28 cellular contexts compared by ENCODE assay signal in genomic region chr17:29514792-29515191, GRCh38. TPM values are rescaled to one million over a fixed set of nuclear protein-coding genes. Genes with fewer than 3 reads are reported as not detected.
DNase-seq lines count a peak whose midpoint lies in the region; ATAC-seq, FAIRE-seq and TF ChIP-seq lines count a peak whose summit lies in the region.
"Had no signal": no experiment of that assay in that cellular context is flagged by ENCODE, and none has a peak within 500 bp of the region (broad histone marks: within the 10 kb centered on the region; RNA-seq: fewer than 3 reads in every experiment).

No MANE protein-coding gene starts in this region.

- TF ChIP-seq CTCF in IMR-90 (conservative IDR thresholded peaks at IDR 0.05; ENCODE audit: low read depth, low read length): no peak
- TF ChIP-seq CTCF in GM12878 (IDR thresholded peaks at IDR 0.05 in 2 of 3, conservative IDR thresholded peaks at IDR 0.05 in 1 of 3; ENCODE audit: control insufficient read depth in 2 of 3, extremely low read depth in 1 of 3, insufficient read depth in 1 of 3, low read depth in 3 of 3, low read length in 3 of 3): no peak
- TF ChIP-seq CTCF in fibroblast of villous mesenchyme (IDR thresholded peaks at IDR 0.05; ENCODE audit: insufficient read depth, low read depth, low read length): no peak
- no peak for TF ChIP-seq CTCF in MCF 10A (IDR thresholded peaks at IDR 0.05; ENCODE audit: unreplicated experiment)

- H3K9me3 Mint-ChIP-seq in MCF 10A (ENCODE audit: unreplicated experiment): no peaks in the 10 kb centered on the region
- H3K9me3 Mint-ChIP-seq: activated B cell treated with CpG ODN at 0.5 μM for 24 hours; CD4-positive, CD25-positive, alpha-beta regulatory T cell; naive B cell; T-cell had no signal

- H3K9me3 ChIP-seq in IMR-90 (ENCODE audit: control insufficient read depth, insufficient read depth, low read length): no peaks in the 10 kb centered on the region
- no peaks in the 10 kb centered on the region for H3K9me3 ChIP-seq in GM12878 (replicated peaks; ENCODE audit: control insufficient read depth, insufficient read depth, low read length)
- H3K9me3 ChIP-seq: HAP-1, thoracic aorta, uterus had no signal

- H4K8ac ChIP-seq in IMR-90 (ENCODE audit: low read depth in 2 of 2, low read length in 2 of 2): no peak overlapping the region

- H2BK5ac ChIP-seq in IMR-90 (ENCODE audit: low read depth, low read length, poor library complexity, severe bottlenecking): no peak overlapping the region

- no peak for FAIRE-seq in GM12878 (lab: Jason Lieb, UNC)
- FAIRE-seq: islet of Langerhans, RCC 7860 had no signal

- H2BK20ac ChIP-seq in IMR-90 (ENCODE audit: low read depth, low read length): no peak overlapping the region

- no peaks in the 10 kb centered on the region for H3K27me3 Mint-ChIP-seq in MCF 10A (ENCODE audit: insufficient read depth, unreplicated experiment)
- H3K27me3 Mint-ChIP-seq: activated B cell treated with CpG ODN at 0.5 μM for 24 hours; activated CD8-positive, alpha-beta memory T cell treated with anti-CD3 and anti-CD28 coated beads, Interleukin-2, amount 10 ng/mL, durations not matched to agents 7 days and 5 days; CD4-positive, CD25-positive, alpha-beta regulatory T cell; naive B cell; T-cell had no signal

- H3K23ac ChIP-seq in IMR-90 (ENCODE audit: low read depth, low read length): no peak overlapping the region

- intact Hi-C loops in IMR-90 (cut with micrococcal nuclease) (no loop called here), GM12878 (cut with micrococcal nuclease; ENCODE audit: unreplicated experiment) (loop anchor here (10.0 kb wide), 1 partner anchor 120 kb away; the partner anchor contains the start of gene TAOK1), MCF 10A (cut with micrococcal nuclease) (no loop called here)

- no peak overlapping the region for H2AK5ac ChIP-seq in IMR-90 (ENCODE audit: low read depth, low read length)

- H3K4me3 ChIP-seq in IMR-90 (ENCODE audit: insufficient read depth, low read depth, low read length) (no peak overlapping the region), GM12878 (no peak overlapping the region), fibroblast of villous mesenchyme (ENCODE audit: low read depth, low read length) (no peak overlapping the region)
- H3K4me3 ChIP-seq: HAP-1, thoracic aorta, uterus had no signal

- H3K4me1 ChIP-seq in IMR-90 (ENCODE audit: control insufficient read depth, insufficient read depth, low read length): peaks cover 2% of the 10 kb centered on the region
- H3K4me1 ChIP-seq in GM12878 (ENCODE audit: control insufficient read depth, insufficient read depth, low read length): no peaks in the 10 kb centered on the region
- H3K4me1 ChIP-seq: HAP-1, uterus had no signal

- whole genome bisulfite sequencing in IMR-90 (ENCODE audit: extremely low coverage in 2 of 2, insufficient read length in 1 of 2), 2 experiments: no CpG with 5 or more reads among the region's 2 CpGs
- WGBS in GM12878 (ENCODE audit: insufficient coverage, insufficient replicate concordance, low lambda C conversion rate, missing lambda C conversion rate): no CpG with 5 or more reads among the region's 2 CpGs

- no peak overlapping the region for H2BK15ac ChIP-seq in IMR-90 (ENCODE audit: low read depth, low read length)

- peaks cover 3 to 22% of the 10 kb centered on the region in 2 experiments for H3K79me1 ChIP-seq in IMR-90 (ENCODE audit: low read depth in 1 of 2, low read length in 2 of 2)

- H4K5ac ChIP-seq in IMR-90 (ENCODE audit: low read depth, low read length): no peak overlapping the region

- H3K79me2 ChIP-seq in GM12878 (ENCODE audit: control insufficient read depth, insufficient read depth, low read length): no peaks in the 10 kb centered on the region

- H4K20me1 ChIP-seq in IMR-90 (ENCODE audit: insufficient read depth, low read length): no peaks in the 10 kb centered on the region; the same call in none of the 2 replicates
- no peaks in the 10 kb centered on the region for H4K20me1 ChIP-seq in GM12878 (ENCODE audit: control insufficient read depth, insufficient read depth)

- H3K36me3 ChIP-seq in IMR-90 (ENCODE audit: control insufficient read depth, insufficient read depth, low read length) (peaks cover 48% of the 10 kb centered on the region), GM12878 (ENCODE audit: control insufficient read depth in 2 of 2, insufficient read depth in 2 of 2, low read length in 1 of 2) (peaks cover 4 to 19% of the 10 kb centered on the region in 2 experiments)
- H3K36me3 ChIP-seq: uterus had no signal

- no peak overlapping the region for H2BK120ac ChIP-seq in IMR-90 (ENCODE audit: low read depth, low read length)

- RAD21 ChIA-PET in GM12878 (lab: Charles Lee; ENCODE audit: unreplicated experiment): interaction anchor here (0.7 kb wide), 1 partner anchor 77 kb away, joined by 3 read pairs; no protein-coding TSS in a partner anchor

- no peak for TF ChIP-seq EP300 in GM12878 (IDR thresholded peaks at IDR 0.05; ENCODE audit: borderline replicate concordance in 1 of 2, control insufficient read depth in 1 of 2, low read depth in 2 of 2, low read length in 2 of 2)

- H3K14ac ChIP-seq in IMR-90 (replicated peaks; ENCODE audit: low read depth, low read length): no peak overlapping the region

- CTCF ChIA-PET in IMR-90 (lab: Yijun Ruan, JAX) (interaction anchor here (1.2 kb wide), 1 partner anchor 9 kb away, joined by 4 read pairs; no protein-coding TSS in a partner anchor), GM12878 (lab: Yijun Ruan, JAX) (interaction anchor here (0.6 to 1.4 kb wide), 4 partner anchors 22 to 968 kb away, joined by 3 to 6 read pairs (median 4); no protein-coding TSS in a partner anchor), MCF 10A (lab: Yijun Ruan, JAX) (interaction anchor here (0.5 to 1.5 kb wide), 4 partner anchors 30 to 145 kb away, joined by 3 to 11 read pairs (median 4); no protein-coding TSS in a partner anchor)

- H3K9ac ChIP-seq in IMR-90 (ENCODE audit: low read depth, low read length) (no peak overlapping the region), GM12878 (ENCODE audit: control insufficient read depth, insufficient read depth, low read length) (no peak overlapping the region)

- no peak overlapping the region for H3K4ac ChIP-seq in IMR-90 (ENCODE audit: low read depth, low read length)

- in situ Hi-C loops in IMR-90 (cut with MboI; ENCODE audit: low sequenced_read_pairs) (no loop called here), GM12878 (cut with MboI) (no loop called here)

- H3K56ac ChIP-seq in IMR-90 (ENCODE audit: extremely low read depth, insufficient read depth, low read length): no peak overlapping the region

- SMC1A ChIA-PET in GM12878 (lab: Charles Lee; ENCODE audit: uncharacterized antibody, unreplicated experiment): interaction anchor here (0.6 to 1.1 kb wide), 4 partner anchors 11 to 145 kb away, joined by 3 to 4 read pairs (median 3); no protein-coding TSS in a partner anchor

- no peak overlapping the region for H3K4me3 Mint-ChIP-seq in MCF 10A (ENCODE audit: unreplicated experiment)
- H3K4me3 Mint-ChIP-seq: activated B cell treated with CpG ODN at 0.5 μM for 24 hours; activated CD8-positive, alpha-beta memory T cell treated with anti-CD3 and anti-CD28 coated beads, Interleukin-2, amount 10 ng/mL, durations not matched to agents 7 days and 5 days; naive B cell; T-cell had no signal

- TF ChIP-seq POLR2A in IMR-90 (IDR thresholded peaks at IDR 0.05; ENCODE audit: low read depth, low read length) (no peak), GM12878 (IDR thresholded peaks at IDR 0.05; ENCODE audit: low read depth, low read length) (no peak)

- H3K36me3 Mint-ChIP-seq in MCF 10A (ENCODE audit: insufficient read depth, unreplicated experiment): peaks cover 89% of the 10 kb centered on the region

- peak; percentile 56 for DNase-seq in EH (ENCODE audit: low read depth)
- peak; percentile 43 for DNase-seq in IMR-90
- no peak for DNase-seq in GM12878 (ENCODE audit: low read depth, low spot score)
- DNase-seq in fibroblast of villous mesenchyme (ENCODE audit: low read depth): peak; percentile 10
- DNase-seq in MCF 10A (ENCODE audit: unreplicated experiment): no peak
- no peak for DNase-seq in DMS53 (lab: John Stamatoyannopoulos, UW)
- DNase-seq: activated B cell treated with CpG ODN at 0.5 μM for 24 hours; activated CD4-positive, alpha-beta T cell treated with anti-CD3 and anti-CD28 coated beads, Interleukin-2, amount 50 U/mL, for 1 hour; activated CD8-positive, alpha-beta memory T cell treated with anti-CD3 and anti-CD28 coated beads, Interleukin-2, amount 10 ng/mL, durations not matched to agents 7 days and 5 days; activated T-cell treated with anti-CD3 and anti-CD28 coated beads, Interleukin-2, amount 50 U/mL, for 48 hours; CD4-positive, CD25-positive, alpha-beta regulatory T cell; cortex of kidney; naive B cell; NCI-H1092 treated with DMSO at 0.1 percent for 48 hours; NCI-H187 treated with DMSO at 0.1 percent for 48 hours; NCI-H2227 treated with DMSO at 0.1 percent for 48 hours; NCI-H69; nucleus accumbens; SIG-M5; stimulated activated naive CD4-positive, alpha-beta T cell treated with Interleukin-2 at 50 U/mL for 16 hours; T-cell; uterus had no signal

- no peaks in the 10 kb centered on the region for H3K4me1 Mint-ChIP-seq in MCF 10A (ENCODE audit: insufficient read depth, unreplicated experiment)
- H3K4me1 Mint-ChIP-seq: activated B cell treated with CpG ODN at 0.5 μM for 24 hours; activated CD8-positive, alpha-beta memory T cell treated with anti-CD3 and anti-CD28 coated beads, Interleukin-2, amount 10 ng/mL, durations not matched to agents 7 days and 5 days; CD4-positive, CD25-positive, alpha-beta regulatory T cell; naive B cell; T-cell had no signal

- no TSS peak for BruUV-seq in IMR-90 (replicated peaks; lab: Mats Ljungman, UMichigan)
- BruUV-seq in GM12878 (replicated peaks; lab: Mats Ljungman, UMichigan): TSS peak; percentile 43
- BruUV-seq in MCF 10A (replicated peaks; lab: Mats Ljungman, UMichigan): no TSS peak

- H4K91ac ChIP-seq in IMR-90 (ENCODE audit: insufficient read depth, low read depth, low read length): no peak overlapping the region

- H3K4me2 ChIP-seq in IMR-90 (ENCODE audit: low read depth, low read length): no peak overlapping the region
- no peak overlapping the region for H3K4me2 ChIP-seq in GM12878 (ENCODE audit: control insufficient read depth, insufficient read depth)

- TF ChIP-seq RAD21 in IMR-90 (IDR thresholded peaks at IDR 0.05; ENCODE audit: low read length) (no peak), GM12878 (IDR thresholded peaks at IDR 0.05; ENCODE audit: insufficient read depth, low read depth, low read length) (no peak)

- POLR2A ChIA-PET in IMR-90 (lab: Charles Lee; ENCODE audit: unreplicated experiment): interaction anchor here (0.7 kb wide), 1 partner anchor 318 kb away, joined by 12 read pairs; no protein-coding TSS in a partner anchor
- POLR2A ChIA-PET in GM12878 (lab: Charles Lee): no interaction called here
- POLR2A ChIA-PET in MCF 10A (lab: Yijun Ruan, JAX): interaction anchor here (0.7 kb wide), 1 partner anchor 33 kb away, joined by 5 read pairs; no protein-coding TSS in a partner anchor

- no peaks in the 10 kb centered on the region for H3K27me3 ChIP-seq in IMR-90 (ENCODE audit: control insufficient read depth, insufficient read depth, low read length)
- no peaks in the 10 kb centered on the region for H3K27me3 ChIP-seq in GM12878 (replicated peaks in 1 of 2; ENCODE audit: control insufficient read depth in 2 of 2, insufficient read depth in 2 of 2, low read length in 1 of 2)
- H3K27me3 ChIP-seq: uterus had no signal

- H3K27ac ChIP-seq in IMR-90 (ENCODE audit: insufficient read depth, low read length) (peak overlapping the region; percentile 49; the same call in 1 of the 2 replicates), GM12878 (ENCODE audit: control insufficient read depth, insufficient read depth) (no peak overlapping the region)
- H3K27ac ChIP-seq: thoracic aorta, uterus had no signal

- 0 out of 2 replicates have a peak, but pooled peaks cover 8% of the 10 kb centered on the region for H3K9me1 ChIP-seq in IMR-90 (ENCODE audit: insufficient read depth, low read length)

- no peak overlapping the region for H3K18ac ChIP-seq in IMR-90 (ENCODE audit: low read depth, low read length)

- peak; percentile 53 for ATAC-seq in IMR-90 (ENCODE audit: low read depth)
- ATAC-seq in GM12878: no peak
- no peak for ATAC-seq in HG03457 (IDR thresholded peaks at IDR 0.05; ENCODE audit: unreplicated experiment)
- no peak for ATAC-seq in GM18498 (IDR thresholded peaks at IDR 0.05; ENCODE audit: unreplicated experiment)
- ATAC-seq: activated CD8-positive, alpha-beta memory T cell treated with anti-CD3 and anti-CD28 coated beads, Interleukin-2, amount 10 ng/mL, durations not matched to agents 7 days and 5 days; T-cell had no signal

- H3K27ac Mint-ChIP-seq in MCF 10A (ENCODE audit: low read depth, unreplicated experiment): no peak overlapping the region
- H3K27ac Mint-ChIP-seq: activated B cell treated with CpG ODN at 0.5 μM for 24 hours; activated CD8-positive, alpha-beta memory T cell treated with anti-CD3 and anti-CD28 coated beads, Interleukin-2, amount 10 ng/mL, durations not matched to agents 7 days and 5 days; CD4-positive, CD25-positive, alpha-beta regulatory T cell; T-cell had no signal

- H2AK9ac ChIP-seq in IMR-90 (replicated peaks; ENCODE audit: low read depth, low read length, poor library complexity): no peak overlapping the region

- H2AFZ ChIP-seq in IMR-90 (replicated peaks; ENCODE audit: low read length, poor library complexity) (no peak overlapping the region), GM12878 (ENCODE audit: control insufficient read depth, low read depth, low read length) (no peak overlapping the region)

- dilution Hi-C loops in IMR-90 (cut with HindIII; ENCODE audit: low sequenced_read_pairs, unreplicated experiment): no loop called here

RNA-seq across cellular contexts. Expression of gene ABHD15, which starts 52.0 kb away (rescaled TPM):
- total RNA-seq in IMR-90 (2012; rRNA removed) (3.1 and 3.2 TPM in 2 replicates), GM12878 (2014; rRNA removed) (6.5 and 7.5 TPM in 2 replicates), GM12878 (2014; rRNA removed; fragmentation: Illumina TruSeq; extraction: Trizol) (5.1 and 5.2 TPM in 2 replicates), GM12878 (2021) (9.0 and 9.2 TPM in 2 replicates), fibroblast of villous mesenchyme (8.2 and 9.3 TPM in 2 replicates), MCF 10A (2022) (2.8 and 4.9 TPM in 2 replicates)
- polyA plus RNA-seq in IMR-90 (2012; rRNA removed) (4.5 and 4.6 TPM in 2 replicates), GM12878 (2011; rRNA removed) (4.1 and 4.7 TPM in 2 replicates), GM12878 (2014; fragmentation: Illumina TruSeq; extraction: Trizol) (5.3 and 5.8 TPM in 2 replicates), GM12878 (2014; fragmentation: Nextera tagmentation; extraction: Ambion mirVana) (1 to 10 TPM; 2.1 to 2.6 TPM), GM12878 (2014; rRNA removed) (5.9 and 6.1 TPM in 2 replicates), GM12878 (2016; fragmentation: Nextera tagmentation; extraction: Ambion mirVana) (1 to 10 TPM; 2.6 to 3.9 TPM)
- polyA plus RNA-seq in IMR-90 (2012; cell fraction: cytosol; rRNA removed): 3.3 and 4.4 TPM in 2 replicates
- polyA plus RNA-seq in IMR-90 (2012; cell fraction: nucleus; rRNA removed; ENCODE audit: low replicate concordance): 3.2 and 4.0 TPM in 2 replicates
- total RNA-seq in GM12878 (2013; cell fraction: nucleolus; rRNA removed): 7.5 and 8.0 TPM in 2 replicates
- polyA plus RNA-seq in GM12878 (2011; ENCODE audit: low read depth): 2.0 TPM
- 4.1 and 5.8 TPM in 2 replicates for polyA plus RNA-seq in GM12878 (2011; cell fraction: cytosol; rRNA removed)
- 5.9 and 6.4 TPM in 2 replicates for polyA plus RNA-seq in GM12878 (2011; cell fraction: nucleus; rRNA removed)
- polyA plus RNA-seq in GM12878 (2012): 3.5 and 4.7 TPM in 2 replicates
- polyA minus RNA-seq in GM12878 (2011; rRNA and poly(A)+ RNA removed): 5.5 and 8.8 TPM in 2 replicates
- 3.5 and 3.7 TPM in 2 replicates for polyA minus RNA-seq in GM12878 (2011; cell fraction: cytosol; rRNA and poly(A)+ RNA removed)
- 3.4 and 6.5 TPM in 2 replicates for polyA minus RNA-seq in GM12878 (2011; cell fraction: nucleus; rRNA and poly(A)+ RNA removed)

RNA-seq across cellular contexts. Expression of gene TP53I13, which starts 53.7 kb away (rescaled TPM):
- 18.3 and 22.0 TPM in 2 replicates for total RNA-seq in IMR-90 (2012; rRNA removed)
- 48.3 and 53.1 TPM in 2 replicates for polyA plus RNA-seq in IMR-90 (2012; rRNA removed)
- 41.4 and 69.6 TPM in 2 replicates for polyA plus RNA-seq in IMR-90 (2012; cell fraction: cytosol; rRNA removed)
- polyA plus RNA-seq in IMR-90 (2012; cell fraction: nucleus; rRNA removed; ENCODE audit: low replicate concordance): 126 and 323 TPM in 2 replicates
- 36.6 and 40.4 TPM in 2 replicates for total RNA-seq in GM12878 (2013; cell fraction: nucleolus; rRNA removed)
- 30.9 and 33.4 TPM in 2 replicates for total RNA-seq in GM12878 (2014; rRNA removed)
- total RNA-seq in GM12878 (2014; rRNA removed; fragmentation: Illumina TruSeq; extraction: Trizol): 8.6 and 10.4 TPM in 2 replicates
- total RNA-seq in GM12878 (2021): 38.5 and 40.1 TPM in 2 replicates
- polyA plus RNA-seq in GM12878 (2011; ENCODE audit: low read depth): 5.4 TPM
- polyA plus RNA-seq in GM12878 (2011; rRNA removed): 5.5 and 8.8 TPM in 2 replicates
- polyA plus RNA-seq in GM12878 (2011; cell fraction: cytosol; rRNA removed): 9.9 and 18.4 TPM in 2 replicates
- polyA plus RNA-seq in GM12878 (2011; cell fraction: nucleus; rRNA removed): 229 and 261 TPM in 2 replicates
- 25.2 and 26.9 TPM in 2 replicates for polyA plus RNA-seq in GM12878 (2012)
- 0.97 and 4.5 TPM in 2 replicates for polyA plus RNA-seq in GM12878 (2014; fragmentation: Illumina TruSeq; extraction: Trizol)
- polyA plus RNA-seq in GM12878 (2014; fragmentation: Nextera tagmentation; extraction: Ambion mirVana): under 1 TPM in 1 of 2 experiments, not detected in 1; 0.31 TPM
- polyA plus RNA-seq in GM12878 (2014; rRNA removed): 45.1 and 54.2 TPM in 2 replicates
- polyA plus RNA-seq in GM12878 (2016; fragmentation: Nextera tagmentation; extraction: Ambion mirVana): 10 to 100 TPM; 19.5 to 22.9 TPM
- 3.3 and 10.7 TPM in 2 replicates for polyA minus RNA-seq in GM12878 (2011; rRNA and poly(A)+ RNA removed)
- 4.1 and 7.7 TPM in 2 replicates for polyA minus RNA-seq in GM12878 (2011; cell fraction: cytosol; rRNA and poly(A)+ RNA removed)
- polyA minus RNA-seq in GM12878 (2011; cell fraction: nucleus; rRNA and poly(A)+ RNA removed): 26.0 and 38.0 TPM in 2 replicates
- total RNA-seq in fibroblast of villous mesenchyme: 51.8 and 54.8 TPM in 2 replicates
- total RNA-seq in MCF 10A (2022): 29.6 and 34.5 TPM in 2 replicates

Comparison
In these comparisons a context has a peak if more than half of its experiments do, and no peak if none do; other contexts are left out.
1. DNase-seq: peak in EH (single experiment), IMR-90 (single experiment) and fibroblast of villous mesenchyme (single experiment); none in GM12878 (single experiment), MCF 10A (single experiment) and DMS53 (single experiment).